Comparison of ENCODE assay signal across 1 cellular context in the genomic region with DNA sequence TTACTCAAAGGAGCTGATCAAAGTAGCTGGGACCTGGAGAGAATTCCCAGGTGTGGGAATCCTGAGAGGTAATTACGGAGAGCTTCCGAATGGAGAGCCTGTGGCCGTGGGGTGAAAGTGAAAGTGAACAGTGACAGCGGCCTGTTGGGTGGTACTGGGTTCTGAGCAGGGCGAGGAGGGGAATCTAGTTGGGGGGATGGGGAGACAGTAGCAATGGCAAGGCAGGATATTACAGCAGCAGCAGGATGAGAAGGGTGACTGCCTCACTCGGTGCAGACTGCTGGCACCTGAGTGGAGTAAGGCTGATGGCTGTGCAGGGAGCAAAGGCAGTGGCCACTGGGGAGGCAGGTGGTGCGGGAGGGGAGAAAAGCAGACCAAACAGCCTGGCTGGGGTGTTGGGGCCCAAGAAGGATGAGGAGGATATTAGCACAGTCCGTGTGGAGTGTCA.
TF ChIP-seq lines count a peak whose summit lies in the region.

No MANE protein-coding gene starts in this region.

TF ChIP-seq in K562, 482 proteins besides CTCF, POLR2A, EP300 and RAD21 (continued from another document):
- TF ChIP-seq TARDBP (IDR thresholded peaks at IDR 0.05) = no peak
- TF ChIP-seq, protein P1, sequence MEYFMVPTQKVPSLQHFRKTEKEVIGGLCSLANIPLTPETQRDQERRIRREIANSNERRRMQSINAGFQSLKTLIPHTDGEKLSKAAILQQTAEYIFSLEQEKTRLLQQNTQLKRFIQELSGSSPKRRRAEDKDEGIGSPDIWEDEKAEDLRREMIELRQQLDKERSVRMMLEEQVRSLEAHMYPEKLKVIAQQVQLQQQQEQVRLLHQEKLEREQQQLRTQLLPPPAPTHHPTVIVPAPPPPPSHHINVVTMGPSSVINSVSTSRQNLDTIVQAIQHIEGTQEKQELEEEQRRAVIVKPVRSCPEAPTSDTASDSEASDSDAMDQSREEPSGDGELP (CRISPR knock-in tag; IDR thresholded peaks at IDR 0.05; ENCODE audit: borderline replicate concordance) = no peak
- TF ChIP-seq, protein P2, sequence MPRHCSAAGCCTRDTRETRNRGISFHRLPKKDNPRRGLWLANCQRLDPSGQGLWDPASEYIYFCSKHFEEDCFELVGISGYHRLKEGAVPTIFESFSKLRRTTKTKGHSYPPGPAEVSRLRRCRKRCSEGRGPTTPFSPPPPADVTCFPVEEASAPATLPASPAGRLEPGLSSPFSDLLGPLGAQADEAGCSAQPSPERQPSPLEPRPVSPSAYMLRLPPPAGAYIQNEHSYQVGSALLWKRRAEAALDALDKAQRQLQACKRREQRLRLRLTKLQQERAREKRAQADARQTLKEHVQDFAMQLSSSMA (CRISPR knock-in tag; IDR thresholded peaks at IDR 0.05) = no peak
- TF ChIP-seq ZNF124 (CRISPR knock-in tag; IDR thresholded peaks at IDR 0.05) = no peak
- TF ChIP-seq, protein P3, sequence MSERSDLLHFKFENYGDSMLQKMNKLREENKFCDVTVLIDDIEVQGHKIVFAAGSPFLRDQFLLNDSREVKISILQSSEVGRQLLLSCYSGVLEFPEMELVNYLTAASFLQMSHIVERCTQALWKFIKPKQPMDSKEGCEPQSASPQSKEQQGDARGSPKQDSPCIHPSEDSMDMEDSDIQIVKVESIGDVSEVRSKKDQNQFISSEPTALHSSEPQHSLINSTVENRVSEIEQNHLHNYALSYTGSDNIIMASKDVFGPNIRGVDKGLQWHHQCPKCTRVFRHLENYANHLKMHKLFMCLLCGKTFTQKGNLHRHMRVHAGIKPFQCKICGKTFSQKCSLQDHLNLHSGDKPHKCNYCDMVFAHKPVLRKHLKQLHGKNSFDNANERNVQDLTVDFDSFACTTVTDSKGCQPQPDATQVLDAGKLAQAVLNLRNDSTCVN (CRISPR knock-in tag; IDR thresholded peaks at IDR 0.05) = no peak
- TF ChIP-seq PYGO2 (tag; IDR thresholded peaks at IDR 0.05) = no peak
- TF ChIP-seq, protein P4, sequence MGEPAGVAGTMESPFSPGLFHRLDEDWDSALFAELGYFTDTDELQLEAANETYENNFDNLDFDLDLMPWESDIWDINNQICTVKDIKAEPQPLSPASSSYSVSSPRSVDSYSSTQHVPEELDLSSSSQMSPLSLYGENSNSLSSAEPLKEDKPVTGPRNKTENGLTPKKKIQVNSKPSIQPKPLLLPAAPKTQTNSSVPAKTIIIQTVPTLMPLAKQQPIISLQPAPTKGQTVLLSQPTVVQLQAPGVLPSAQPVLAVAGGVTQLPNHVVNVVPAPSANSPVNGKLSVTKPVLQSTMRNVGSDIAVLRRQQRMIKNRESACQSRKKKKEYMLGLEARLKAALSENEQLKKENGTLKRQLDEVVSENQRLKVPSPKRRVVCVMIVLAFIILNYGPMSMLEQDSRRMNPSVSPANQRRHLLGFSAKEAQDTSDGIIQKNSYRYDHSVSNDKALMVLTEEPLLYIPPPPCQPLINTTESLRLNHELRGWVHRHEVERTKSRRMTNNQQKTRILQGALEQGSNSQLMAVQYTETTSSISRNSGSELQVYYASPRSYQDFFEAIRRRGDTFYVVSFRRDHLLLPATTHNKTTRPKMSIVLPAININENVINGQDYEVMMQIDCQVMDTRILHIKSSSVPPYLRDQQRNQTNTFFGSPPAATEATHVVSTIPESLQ (CRISPR knock-in tag; IDR thresholded peaks at IDR 0.05) = no peak
- TF ChIP-seq MTA1 (IDR thresholded peaks at IDR 0.05; ENCODE audit: borderline replicate concordance) = no peak
- no peak for TF ChIP-seq ARID2 (IDR thresholded peaks at IDR 0.05)
- TF ChIP-seq, protein P5, sequence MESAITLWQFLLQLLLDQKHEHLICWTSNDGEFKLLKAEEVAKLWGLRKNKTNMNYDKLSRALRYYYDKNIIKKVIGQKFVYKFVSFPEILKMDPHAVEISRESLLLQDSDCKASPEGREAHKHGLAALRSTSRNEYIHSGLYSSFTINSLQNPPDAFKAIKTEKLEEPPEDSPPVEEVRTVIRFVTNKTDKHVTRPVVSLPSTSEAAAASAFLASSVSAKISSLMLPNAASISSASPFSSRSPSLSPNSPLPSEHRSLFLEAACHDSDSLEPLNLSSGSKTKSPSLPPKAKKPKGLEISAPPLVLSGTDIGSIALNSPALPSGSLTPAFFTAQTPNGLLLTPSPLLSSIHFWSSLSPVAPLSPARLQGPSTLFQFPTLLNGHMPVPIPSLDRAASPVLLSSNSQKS (CRISPR knock-in tag; IDR thresholded peaks at IDR 0.05) = no peak
- TF ChIP-seq, protein P6, sequence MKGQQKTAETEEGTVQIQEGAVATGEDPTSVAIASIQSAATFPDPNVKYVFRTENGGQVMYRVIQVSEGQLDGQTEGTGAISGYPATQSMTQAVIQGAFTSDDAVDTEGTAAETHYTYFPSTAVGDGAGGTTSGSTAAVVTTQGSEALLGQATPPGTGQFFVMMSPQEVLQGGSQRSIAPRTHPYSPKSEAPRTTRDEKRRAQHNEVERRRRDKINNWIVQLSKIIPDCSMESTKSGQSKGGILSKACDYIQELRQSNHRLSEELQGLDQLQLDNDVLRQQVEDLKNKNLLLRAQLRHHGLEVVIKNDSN (CRISPR knock-in tag; IDR thresholded peaks at IDR 0.05) = no peak
- no peak for TF ChIP-seq ZNF695 (CRISPR knock-in tag; IDR thresholded peaks at IDR 0.05)
